Comparison of ENCODE assay signal across 2 cellular contexts in the genomic region with DNA sequence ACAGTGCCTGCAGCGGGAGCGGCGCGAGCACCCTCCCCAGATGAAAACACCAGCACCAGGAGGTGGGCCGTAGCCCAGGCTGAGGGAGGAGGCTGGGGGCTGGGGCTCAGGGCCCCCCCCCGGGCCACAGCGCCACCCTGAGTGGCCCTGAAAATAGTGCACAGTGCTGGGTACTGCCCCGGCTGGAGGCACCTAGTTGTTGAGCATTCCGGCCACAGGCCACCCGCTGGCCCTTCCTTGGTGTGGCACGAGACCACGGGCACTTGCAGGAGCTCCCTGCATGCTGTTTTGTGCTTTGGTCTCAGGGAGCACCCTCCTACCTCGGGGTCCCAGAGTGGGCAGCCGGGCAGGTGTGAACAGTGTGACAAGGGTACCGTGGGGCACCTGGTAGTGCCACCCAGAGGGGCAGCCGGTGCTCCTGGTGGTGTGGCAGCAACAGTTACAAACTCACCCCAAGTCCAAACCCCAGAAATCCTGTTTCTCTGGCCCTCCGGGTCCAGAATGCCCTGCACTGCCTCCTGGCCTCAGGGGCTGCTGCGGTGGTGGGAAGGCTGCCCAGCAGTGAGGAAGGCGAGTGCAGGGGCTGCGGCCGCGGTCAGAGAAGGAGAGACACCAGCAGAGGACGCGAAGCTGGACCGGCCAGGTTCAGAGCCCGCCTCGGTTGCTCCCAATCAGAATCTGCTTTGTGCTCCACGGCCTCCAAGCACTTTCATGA.
TF ChIP-seq lines count a peak whose summit lies in the region.

No MANE protein-coding gene starts in this region.

TF ChIP-seq in A549, 52 proteins besides CTCF, POLR2A, EP300 and RAD21:
- 0 out of 2 replicates have a peak, but pooled peaks have one; percentile 18 for TF ChIP-seq PBX3 (IDR thresholded peaks at IDR 0.05)
- TF ChIP-seq NFE2L2 (conservative IDR thresholded peaks at IDR 0.05; ENCODE audit: low read length) = no peak

TF ChIP-seq in endothelial cell of umbilical vein, 7 proteins besides CTCF, POLR2A, EP300 and RAD21:
- TF ChIP-seq EZH2 (IDR thresholded peaks at IDR 0.05; ENCODE audit: borderline replicate concordance, low read depth, low read length, severe bottlenecking) (no peak), POLR2AphosphoS5 (IDR thresholded peaks at IDR 0.05; ENCODE audit: insufficient read depth, low read depth, low read length) (peak; percentile 12)
